8 cellular contexts compared by ENCODE assay signal in genomic region chr21:42414928-42415769, GRCh38. TPM values are rescaled to one million over a fixed set of nuclear protein-coding genes. Genes with fewer than 3 reads are reported as not detected.
DNase-seq lines count a peak whose midpoint lies in the region; ATAC-seq, FAIRE-seq and TF ChIP-seq lines count a peak whose summit lies in the region.

No MANE protein-coding gene starts in this region.

- peak overlapping the region in 1 of 2 donors; percentile 32 for H3K27ac ChIP-seq in small intestine (ENCODE audit: low read depth in 1 of 2, low read length in 1 of 2)

- intact Hi-C loops in lower leg skin (cut with DNase I; ENCODE audit: low total_unique reads) = no loop called here

- DNase-seq in UCSD-AML1 (lab: John Stamatoyannopoulos, UW; ENCODE audit: unreplicated experiment) (peak; percentile 54), bronchial epithelial cell (ENCODE audit: low read depth) (peak; percentile 83), small intestine (peak; percentile 52), NCI-H1436 (lab: John Stamatoyannopoulos, UW) (no peak), lower leg skin (ENCODE audit: low spot score in 2 of 2) (no peak), omental fat pad (ENCODE audit: low spot score) (no peak)

- H3K4me3 ChIP-seq in bronchial epithelial cell (ENCODE audit: low read depth, low read length) = no peak overlapping the region
- no peak overlapping the region for H3K4me3 ChIP-seq in small intestine (ENCODE audit: low read depth in 1 of 2, low read length in 2 of 2)
- H3K4me3 ChIP-seq in lower leg skin (ENCODE audit: low read depth, poor library complexity, severe bottlenecking) = no peak overlapping the region

- H3K27me3 ChIP-seq in bronchial epithelial cell (ENCODE audit: control insufficient read depth, insufficient read depth, low read length) = peaks cover 4% of the 10 kb centered on the region
- H3K27me3 ChIP-seq in small intestine (ENCODE audit: control insufficient read depth in 2 of 2, insufficient read depth in 2 of 2, low read length in 2 of 2) = no peaks in the 10 kb centered on the region

- TF ChIP-seq CTCF in bronchial epithelial cell (IDR thresholded peaks at IDR 0.05; ENCODE audit: insufficient read depth, low read length, severe bottlenecking) = no peak
- TF ChIP-seq CTCF in lower leg skin (IDR thresholded peaks at IDR 0.05) = no peak
- no peak for TF ChIP-seq CTCF in omental fat pad (IDR thresholded peaks at IDR 0.05)

- WGBS in small intestine, 3 donors = 52 to 63% (median 59%) methylated on average over 27 of the region's 27 CpGs
- 53 to 70% methylated on average over 27 of the region's 27 CpGs for WGBS in lower leg skin, 2 donors

- TF ChIP-seq POLR2A in lower leg skin (IDR thresholded peaks at IDR 0.05) = no peak

- no peaks in the 10 kb centered on the region for H3K36me3 ChIP-seq in bronchial epithelial cell (ENCODE audit: control insufficient read depth, insufficient read depth, low read length)
- H3K36me3 ChIP-seq in small intestine (ENCODE audit: control insufficient read depth in 2 of 2, insufficient read depth in 2 of 2, low read length in 2 of 2) = no peaks in the 10 kb centered on the region

- no peaks in the 10 kb centered on the region for H3K9me3 ChIP-seq in small intestine (ENCODE audit: control insufficient read depth, low read depth)

- peak; percentile 65 for ATAC-seq in GM18873 (IDR thresholded peaks at IDR 0.05; ENCODE audit: low FRiP score, unreplicated experiment)
- peak; percentile 58 for ATAC-seq in HG03045 (IDR thresholded peaks at IDR 0.05; ENCODE audit: unreplicated experiment)
- ATAC-seq in omental fat pad (ENCODE audit: low FRiP score) = no peak

- FAIRE-seq in bronchial epithelial cell (lab: Jason Lieb, UNC) = no peak
- no peak for FAIRE-seq in small intestine (lab: Jason Lieb, UNC)

- no peaks in the 10 kb centered on the region for H3K4me1 ChIP-seq in small intestine (ENCODE audit: control insufficient read depth in 2 of 2, insufficient read depth in 1 of 2, low read depth in 1 of 2, low read length in 1 of 2)

RNA-seq across cellular contexts. Expression of gene UBASH3A, which starts 11.4 kb away (rescaled TPM):
- not detected in 2 replicates for total RNA-seq in bronchial epithelial cell
- polyA plus RNA-seq in small intestine = 1 to 10 TPM in 1 of 3 donors, under 1 TPM in 2; 0.42 to 2.4 (median 0.67) TPM
- total RNA-seq in lower leg skin = under 1 TPM in 1 of 4 donors, not detected in 3; 0.23 TPM
- total RNA-seq in omental fat pad = under 1 TPM in 3 of 4 donors, not detected in 1; 0.31 to 0.96 (median 0.79) TPM

RNA-seq across cellular contexts. Expression of gene TMPRSS3, which starts 19.3 kb away (rescaled TPM):
- total RNA-seq in bronchial epithelial cell (under 0.01 TPM in 1 of 2 replicates, not detected in the other), lower leg skin (under 1 TPM; 0.19 to 0.78 (median 0.36) TPM), omental fat pad (1 to 10 TPM in 3 of 4 donors, under 1 TPM in 1; 0.32 to 8.7 (median 5.9) TPM)
- 1 to 10 TPM; 1.1 to 9.2 (median 1.1) TPM for polyA plus RNA-seq in small intestine

RNA-seq across cellular contexts. Expression of gene TFF1, which starts 48.8 kb away (rescaled TPM):
- total RNA-seq in bronchial epithelial cell (not detected in 2 replicates), lower leg skin (not detected), omental fat pad (not detected)
- polyA plus RNA-seq in small intestine = 100 to 1,000 TPM; 130 to 187 (median 144) TPM

Comparison
In these comparisons a context has a peak if more than half of its experiments do, and no peak if none do; other contexts are left out.
1. DNase-seq: peak in UCSD-AML1 (single experiment), bronchial epithelial cell (single experiment) and small intestine (single experiment); none in NCI-H1436 (single experiment), lower leg skin (0 of 2) and omental fat pad (single experiment).